Comparison of ENCODE assay signal across 10 cellular contexts in the genomic region with DNA sequence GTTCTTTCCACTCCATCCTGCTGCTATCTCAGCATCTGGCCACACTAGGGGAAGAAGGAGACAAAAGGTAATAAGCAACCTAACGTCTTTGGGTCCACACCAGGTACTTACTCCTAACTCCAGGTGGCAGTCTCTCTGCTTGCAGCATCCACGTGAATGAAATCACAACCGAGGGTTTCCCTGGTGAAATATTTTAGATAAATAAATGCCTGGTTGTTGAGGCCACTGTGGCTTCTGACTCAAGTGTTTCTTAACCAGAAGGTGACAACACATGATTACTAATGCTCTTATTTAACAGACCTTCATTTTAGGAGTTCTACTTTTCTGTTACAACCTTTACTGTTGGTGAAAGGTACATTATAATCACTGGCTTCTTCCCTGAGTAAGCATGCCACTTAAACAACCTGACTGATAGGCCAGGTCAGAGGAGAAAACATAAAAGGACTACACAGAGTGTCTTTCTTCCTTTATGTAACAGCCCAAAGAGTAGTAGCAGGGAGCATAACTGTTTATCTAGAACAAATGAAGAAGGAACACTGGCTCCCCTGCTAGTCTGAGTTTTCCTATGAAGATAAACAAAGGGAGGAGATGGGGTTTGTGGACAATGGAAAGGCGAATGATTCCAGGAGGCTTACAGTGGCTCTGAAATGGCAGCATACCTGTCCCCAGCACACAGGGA. TPM values are rescaled to one million over a fixed set of nuclear protein-coding genes. Genes with fewer than 3 reads are reported as not detected.
DNase-seq lines count a peak whose midpoint lies in the region; ATAC-seq and TF ChIP-seq lines count a peak whose summit lies in the region.
"Had no signal": no experiment of that assay in that cellular context is flagged by ENCODE, and none has a peak within 500 bp of the region (broad histone marks: within the 10 kb centered on the region; RNA-seq: fewer than 3 reads in every experiment).

No MANE protein-coding gene starts in this region.

- peak; percentile 37 to 60 for ATAC-seq in natural killer cell treated with Interleukin-12 subunit alpha and Interleukin-12 subunit beta and Interleukin-15 and Interleukin-18, amount 100 ng/mL, for 72 hours

- H3K9me3 Mint-ChIP-seq in natural killer cell treated with Interleukin-12 subunit alpha and Interleukin-12 subunit beta and Interleukin-15 and Interleukin-18, amount 100 ng/mL, for 72 hours, result no peaks in the 10 kb centered on the region

- no peak overlapping the region for H3K4me3 ChIP-seq in astrocyte of the spinal cord (ENCODE audit: low read depth, low read length)

- peaks cover 25 to 26% of the 10 kb centered on the region in 2 donors for H3K4me1 Mint-ChIP-seq in natural killer cell treated with Interleukin-12 subunit alpha and Interleukin-12 subunit beta and Interleukin-15 and Interleukin-18, amount 100 ng/mL, for 72 hours (ENCODE audit: low read depth in 2 of 2)

- no peak overlapping the region for H3K27ac Mint-ChIP-seq in natural killer cell treated with Interleukin-12 subunit alpha and Interleukin-12 subunit beta and Interleukin-15 and Interleukin-18, amount 100 ng/mL, for 72 hours

- in situ Hi-C loops in astrocyte of the spinal cord (cut with HindIII; ENCODE audit: low sequenced_read_pairs), result no loop called here

- H3K4me3 Mint-ChIP-seq in natural killer cell treated with Interleukin-12 subunit alpha and Interleukin-12 subunit beta and Interleukin-15 and Interleukin-18, amount 100 ng/mL, for 72 hours, result no peak overlapping the region

- peak; percentile 24 for TF ChIP-seq CTCF in astrocyte of the spinal cord (IDR thresholded peaks at IDR 0.05; ENCODE audit: low read depth, low read length)

- H3K27me3 Mint-ChIP-seq in natural killer cell treated with Interleukin-12 subunit alpha and Interleukin-12 subunit beta and Interleukin-15 and Interleukin-18, amount 100 ng/mL, for 72 hours, result peaks cover 8 to 15% of the 10 kb centered on the region in 2 donors

- no peaks in the 10 kb centered on the region for H3K36me3 Mint-ChIP-seq in natural killer cell treated with Interleukin-12 subunit alpha and Interleukin-12 subunit beta and Interleukin-15 and Interleukin-18, amount 100 ng/mL, for 72 hours

- peak; percentile 60 for DNase-seq in Daoy (ENCODE audit: low read depth)
- peak; percentile 26 for DNase-seq in HT-29 (ENCODE audit: low spot score)
- peak; percentile 39 for DNase-seq in astrocyte of the spinal cord (ENCODE audit: low read depth, low spot score)
- DNase-seq in natural killer cell treated with Interleukin-12 subunit alpha and Interleukin-12 subunit beta and Interleukin-15 and Interleukin-18, amount 100 ng/mL, for 72 hours (ENCODE audit: low spot score), result no peak
- DNase-seq in activated gamma-delta T cell (lab: John Stamatoyannopoulos, UW), result no peak
- no peak for DNase-seq in NCI-H1417 (lab: John Stamatoyannopoulos, UW)
- no peak for DNase-seq in epidermal melanocyte (ENCODE audit: insufficient read length, low spot score)
- DNase-seq in NCI-H2227 treated with DMSO at 0.1 percent for 48 hours (lab: John Stamatoyannopoulos, UW), result no peak
- DNase-seq: activated effector memory CD4-positive, alpha-beta T cell treated with Interleukin-2 at 50 U/mL for 16 hours had no signal

RNA-seq across cellular contexts. Expression of a gene that starts 59.9 kb away (rescaled TPM):
- total RNA-seq in Daoy (2014; rRNA removed; shearing (Covaris generic)), result not detected in 2 replicates
- total RNA-seq in HT-29 (2014; rRNA removed; shearing (Covaris generic)), result not detected in 2 replicates
- total RNA-seq in natural killer cell treated with Interleukin-12 subunit alpha and Interleukin-12 subunit beta and Interleukin-15 and Interleukin-18, amount 100 ng/mL, for 72 hours, result not detected
- total RNA-seq: dermis microvascular lymphatic vessel endothelial cell had no signal

Comparison
In these comparisons a context has a peak if more than half of its experiments do, and no peak if none do; other contexts are left out.
1. DNase-seq: peak in Daoy (single experiment), HT-29 (single experiment) and astrocyte of the spinal cord (single experiment); none in natural killer cell treated with Interleukin-12 subunit alpha and Interleukin-12 subunit beta and Interleukin-15 and Interleukin-18, amount 100 ng/mL, for 72 hours (single experiment), activated gamma-delta T cell (single experiment), NCI-H1417 (0 of 3), epidermal melanocyte (single experiment) and NCI-H2227 treated with DMSO at 0.1 percent for 48 hours (single experiment).